In the genomic region with DNA sequence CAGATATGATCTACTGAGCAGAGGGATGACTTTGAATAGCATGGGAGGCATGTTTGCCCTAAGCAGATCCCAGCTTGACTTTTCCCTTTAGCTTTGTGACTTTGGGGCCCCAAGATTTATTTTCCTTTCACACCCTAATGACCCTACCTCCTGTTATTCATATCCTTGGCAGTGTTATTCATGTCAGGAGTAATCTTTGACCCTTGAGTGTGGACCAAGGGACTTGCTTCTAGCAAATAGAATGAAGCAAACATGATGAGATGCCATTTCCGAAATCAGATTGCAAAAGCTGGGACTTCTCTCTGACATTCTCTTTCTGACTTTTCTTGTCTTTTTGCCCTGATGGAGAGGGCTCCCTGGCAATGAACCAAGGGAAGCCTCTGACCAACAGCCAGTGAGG, we compare ENCODE assay signal across 35 cellular contexts.
"Had no signal": no experiment of that assay in that cellular context is flagged by ENCODE, and none has a peak within 500 bp of the region (broad histone marks: within the 10 kb centered on the region; RNA-seq: fewer than 3 reads in every experiment).

No MANE protein-coding gene starts in this region.

- H3K36me3 ChIP-seq: MG63 had no signal

- H3K27ac ChIP-seq: KMS-11 had no signal

- H3K27me3 ChIP-seq: MG63 had no signal

- H3K4me2 ChIP-seq: KMS-11 had no signal

- H3K9me3 ChIP-seq: MG63 had no signal

- H3K4me3 ChIP-seq: MG63 had no signal

- DNase-seq: Karpas-422, Kasumi-1, MG63, MM.1S, MV-4-11, NCI-H1048, NCI-H1092, NCI-H1092 treated with DMSO at 0.1 percent for 48 hours, NCI-H1105, NCI-H1105 treated with DMSO at 0.1 percent for 48 hours, NCI-H1417, NCI-H1417 treated with DMSO at 0.1 percent for 48 hours, NCI-H1436, NCI-H1436 treated with DMSO at 0.1 percent for 48 hours, NCI-H146, NCI-H1694, NCI-H1694 treated with DMSO at 0.1 percent for 48 hours, NCI-H187, NCI-H187 treated with DMSO at 0.1 percent for 48 hours, NCI-H1930, NCI-H2029, NCI-H2029 treated with DMSO at 0.1 percent for 48 hours, NCI-H2081, NCI-H2081 treated with DMSO at 0.1 percent for 48 hours, NCI-H2107, NCI-H2171, NCI-H2171 treated with DMSO at 0.1 percent for 48 hours, NCI-H2227 treated with DMSO at 0.1 percent for 48 hours, NCI-H226, NCI-H345, NCI-H446, NCI-H446 treated with DMSO at 0.1 percent for 48 hours, NCI-H510A, NCI-H510A treated with DMSO at 0.1 percent for 48 hours had no signal

- H3K9ac ChIP-seq: KMS-11 had no signal
